8 cellular contexts compared by ENCODE assay signal in the genomic region with DNA sequence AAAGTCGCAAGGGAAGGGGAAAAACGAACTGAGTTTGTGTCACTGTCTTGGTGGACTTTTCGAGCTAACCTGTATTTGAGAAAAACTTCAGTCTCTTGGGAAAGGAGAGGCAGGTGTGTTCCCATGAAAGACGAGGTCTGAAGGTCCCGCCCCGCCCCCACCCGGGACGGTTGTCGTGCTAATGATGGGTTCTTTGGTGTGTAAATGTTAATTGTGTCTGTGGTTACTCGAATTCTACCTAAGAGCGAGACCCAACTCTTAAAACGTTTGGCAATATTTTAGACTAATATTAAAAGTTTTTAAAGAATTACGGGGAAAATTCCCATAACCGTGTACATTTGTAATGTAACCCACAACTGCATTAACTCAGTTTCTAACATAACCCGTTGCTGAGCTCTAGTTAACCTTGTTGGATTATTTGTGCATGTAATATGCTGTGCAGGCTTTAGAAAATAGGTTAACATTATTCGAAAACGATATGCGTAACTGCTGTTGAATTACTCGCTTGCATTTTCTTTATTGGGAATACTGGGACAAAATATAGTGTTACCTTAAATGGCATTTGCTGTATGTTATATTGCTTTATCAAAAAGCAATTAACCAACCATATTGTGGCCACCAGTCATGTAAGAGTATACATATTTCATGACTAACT. TPM values are rescaled to one million over a fixed set of nuclear protein-coding genes. Genes with fewer than 3 reads are reported as not detected.
DNase-seq lines count a peak whose midpoint lies in the region; ATAC-seq, FAIRE-seq and TF ChIP-seq lines count a peak whose summit lies in the region.

No MANE protein-coding gene starts in this region.

- H3K9ac ChIP-seq in IMR-90 (ENCODE audit: low read depth, low read length) = peak overlapping the region; percentile 68
- H3K9ac ChIP-seq in kidney (ENCODE audit: low read length in 2 of 2) = peak overlapping the region; percentile 43 to 59

- peaks cover 0 to 6% of the 10 kb centered on the region in 2 donors for H3K36me3 Mint-ChIP-seq in stimulated activated naive B cell treated with anti-CD40 and anti-IgM and Interleukin-4, amounts not matched to agents 10 μg/mL and 1 μg/mL and 100 μg/mL, for 72 hours

- H3K36me3 ChIP-seq in IMR-90 (ENCODE audit: control insufficient read depth, insufficient read depth, low read length) = no peaks in the 10 kb centered on the region
- no peaks in the 10 kb centered on the region for H3K36me3 ChIP-seq in adrenal gland (replicated peaks in 1 of 2)
- no peaks in the 10 kb centered on the region for H3K36me3 ChIP-seq in kidney (ENCODE audit: control insufficient read depth in 1 of 2, insufficient read depth in 2 of 2, low read length in 2 of 2)

- 0 out of 2 replicates have a peak overlapping the region, but pooled peaks have one; percentile 8 for H3K56ac ChIP-seq in IMR-90 (ENCODE audit: extremely low read depth, insufficient read depth, low read length)

- peak overlapping the region in 1 of 2 experiments; percentile 47; a peak in 2 of 4 replicates for H4K8ac ChIP-seq in IMR-90 (ENCODE audit: low read depth in 2 of 2, low read length in 2 of 2)

- H3K4me3 Mint-ChIP-seq in stimulated activated naive B cell treated with anti-CD40 and anti-IgM and Interleukin-4, amounts not matched to agents 10 μg/mL and 1 μg/mL and 100 μg/mL, for 72 hours = peak overlapping the region; percentile 83 to 84

- intact Hi-C loops in IMR-90 (cut with micrococcal nuclease) = loop anchor here (1.0 to 5.0 kb wide), 4 partner anchors 54 to 253 kb away; no protein-coding TSS in a partner anchor
- intact Hi-C loops in adrenal gland (cut with DNase I) = no loop called here
- intact Hi-C loops in kidney (cut with DNase I) = no loop called here

- H3K18ac ChIP-seq in IMR-90 (ENCODE audit: low read depth, low read length) = no peak overlapping the region

- H2BK120ac ChIP-seq in IMR-90 (ENCODE audit: low read depth, low read length) = no peak overlapping the region

- dilution Hi-C loops in IMR-90 (cut with HindIII; ENCODE audit: low sequenced_read_pairs, unreplicated experiment) = no loop called here

- TF ChIP-seq RAD21 in IMR-90 (IDR thresholded peaks at IDR 0.05; ENCODE audit: low read length) = no peak

- peak overlapping the region; percentile 24; the same call in 1 of the 2 replicates for H3K14ac ChIP-seq in IMR-90 (replicated peaks; ENCODE audit: low read depth, low read length)

- H3K27ac ChIP-seq in IMR-90 (ENCODE audit: insufficient read depth, low read length) = no peak overlapping the region
- H3K27ac ChIP-seq in adrenal gland = peak overlapping the region; percentile 43 to 91 (median 86)
- H3K27ac ChIP-seq in kidney (ENCODE audit: low read depth in 2 of 2, low read length in 2 of 2) = peak overlapping the region; percentile 91 to 99

- H3K4ac ChIP-seq in IMR-90 (ENCODE audit: low read depth, low read length) = no peak overlapping the region

- peaks cover 5 to 25% of the 10 kb centered on the region in 2 experiments for H3K79me1 ChIP-seq in IMR-90 (ENCODE audit: low read depth in 1 of 2, low read length in 2 of 2)

- H2AK5ac ChIP-seq in IMR-90 (ENCODE audit: low read depth, low read length) = no peak overlapping the region

- H2BK5ac ChIP-seq in IMR-90 (ENCODE audit: low read depth, low read length, poor library complexity, severe bottlenecking) = no peak overlapping the region

- no peak overlapping the region for H4K5ac ChIP-seq in IMR-90 (ENCODE audit: low read depth, low read length)

- WGBS in IMR-90 (ENCODE audit: extremely low coverage in 2 of 2, insufficient read length in 1 of 2), 2 experiments = 0% methylated on average over 2 of the region's 19 CpGs; no CpG with 5 or more reads in 1 of the 2 experiments
- WGBS in adrenal gland, 4 donors = 23 to 29% (median 27%) methylated on average over 18 to 19 of the region's 19 CpGs

- no peak for ATAC-seq in IMR-90 (ENCODE audit: low read depth)
- peak in 1 of 2 donors; percentile 4 for ATAC-seq in stimulated activated naive B cell treated with anti-CD40 and anti-IgM and Interleukin-4, amounts not matched to agents 10 μg/mL and 1 μg/mL and 100 μg/mL, for 72 hours (replicated peaks)

- H3K4me3 ChIP-seq in IMR-90 (ENCODE audit: insufficient read depth, low read depth, low read length) (peak overlapping the region; percentile 93), adrenal gland (peak overlapping the region; percentile 72 to 100 (median 93)), kidney (ENCODE audit: low read length in 2 of 2) (peak overlapping the region; percentile 63 to 82)

- in situ Hi-C loops in IMR-90 (cut with MboI; ENCODE audit: low sequenced_read_pairs) = no loop called here

- peaks cover 0 to 8% of the 10 kb centered on the region in 2 donors for H3K27me3 Mint-ChIP-seq in stimulated activated naive B cell treated with anti-CD40 and anti-IgM and Interleukin-4, amounts not matched to agents 10 μg/mL and 1 μg/mL and 100 μg/mL, for 72 hours

- no peak overlapping the region for H2BK20ac ChIP-seq in IMR-90 (ENCODE audit: low read depth, low read length)

- peak overlapping the region; percentile 26; the same call in 1 of the 2 replicates for H3K23ac ChIP-seq in IMR-90 (ENCODE audit: low read depth, low read length)

- no peak for TF ChIP-seq POLR2A in IMR-90 (IDR thresholded peaks at IDR 0.05; ENCODE audit: low read depth, low read length)
- no peak for TF ChIP-seq POLR2A in adrenal gland (IDR thresholded peaks at IDR 0.05)

- TSS peak; percentile 63 for BruUV-seq in IMR-90 (replicated peaks; lab: Mats Ljungman, UMichigan)

- peaks cover 4% of the 10 kb centered on the region; the same call in 1 of the 2 replicates for H3K4me1 ChIP-seq in IMR-90 (ENCODE audit: control insufficient read depth, insufficient read depth, low read length)
- peaks cover 4 to 23% of the 10 kb centered on the region in 2 donors for H3K4me1 ChIP-seq in adrenal gland (replicated peaks in 1 of 2)
- H3K4me1 ChIP-seq in kidney (ENCODE audit: control insufficient read depth in 1 of 2, insufficient read depth in 1 of 2, low read depth in 1 of 2, low read length in 2 of 2) = peaks cover 0 to 7% of the 10 kb centered on the region in 2 donors

- no peak overlapping the region for H2BK15ac ChIP-seq in IMR-90 (ENCODE audit: low read depth, low read length)

- H3K27me3 ChIP-seq in IMR-90 (ENCODE audit: control insufficient read depth, insufficient read depth, low read length) = no peaks in the 10 kb centered on the region
- H3K27me3 ChIP-seq in adrenal gland = no peaks in the 10 kb centered on the region

- CTCF ChIA-PET in IMR-90 (lab: Yijun Ruan, JAX) = no interaction called here

- peaks cover 4% of the 10 kb centered on the region; the same call in 1 of the 2 replicates for H4K20me1 ChIP-seq in IMR-90 (ENCODE audit: insufficient read depth, low read length)

- peaks cover 0 to 3% of the 10 kb centered on the region in 2 donors for H3K9me3 Mint-ChIP-seq in stimulated activated naive B cell treated with anti-CD40 and anti-IgM and Interleukin-4, amounts not matched to agents 10 μg/mL and 1 μg/mL and 100 μg/mL, for 72 hours

- H3K4me2 ChIP-seq in IMR-90 (ENCODE audit: low read depth, low read length) = peak overlapping the region; percentile 92

- H4K91ac ChIP-seq in IMR-90 (ENCODE audit: insufficient read depth, low read depth, low read length) = no peak overlapping the region

- peaks cover 6 to 31% of the 10 kb centered on the region in 2 donors for H3K4me1 Mint-ChIP-seq in stimulated activated naive B cell treated with anti-CD40 and anti-IgM and Interleukin-4, amounts not matched to agents 10 μg/mL and 1 μg/mL and 100 μg/mL, for 72 hours

- DNase-seq in ELR (ENCODE audit: low read depth) = peak; percentile 7
- DNase-seq in IMR-90 = no peak
- peak in 4 of 7 donors; percentile 21 to 60 (median 31) for DNase-seq in adrenal gland
- DNase-seq in kidney = peak; percentile 71
- DNase-seq in stimulated activated naive B cell treated with anti-CD40 and anti-IgM and Interleukin-4, amounts not matched to agents 10 μg/mL and 1 μg/mL and 100 μg/mL, for 72 hours = peak; percentile 5
- no peak for DNase-seq in kidney tubule cell (ENCODE audit: low spot score)
- no peak for DNase-seq in kidney glomerular epithelial cell (lab: John Stamatoyannopoulos, UW)
- DNase-seq in SK-N-DZ (ENCODE audit: low spot score) = no peak

- H2AFZ ChIP-seq in IMR-90 (replicated peaks; ENCODE audit: low read length, poor library complexity) = peak overlapping the region; percentile 97

- POLR2A ChIA-PET in IMR-90 (lab: Charles Lee; ENCODE audit: unreplicated experiment) = no interaction called here

- TF ChIP-seq CTCF in IMR-90 (conservative IDR thresholded peaks at IDR 0.05; ENCODE audit: low read depth, low read length) = no peak
- no peak for TF ChIP-seq CTCF in adrenal gland (IDR thresholded peaks at IDR 0.05)
- no peak for TF ChIP-seq CTCF in kidney (IDR thresholded peaks at IDR 0.05; ENCODE audit: borderline replicate concordance, extremely low read depth, insufficient read depth)

- FAIRE-seq in kidney (lab: Jason Lieb, UNC) = no peak

- H3K9me3 ChIP-seq in IMR-90 (ENCODE audit: control insufficient read depth, insufficient read depth, low read length) (no peaks in the 10 kb centered on the region), adrenal gland (replicated peaks in 1 of 3) (no peaks in the 10 kb centered on the region), kidney (ENCODE audit: control insufficient read depth in 1 of 2, low read length in 2 of 2) (no peaks in the 10 kb centered on the region)

- no peaks in the 10 kb centered on the region for H3K9me1 ChIP-seq in IMR-90 (ENCODE audit: insufficient read depth, low read length)

- H3K27ac Mint-ChIP-seq in stimulated activated naive B cell treated with anti-CD40 and anti-IgM and Interleukin-4, amounts not matched to agents 10 μg/mL and 1 μg/mL and 100 μg/mL, for 72 hours = peak overlapping the region; percentile 9

- H2AK9ac ChIP-seq in IMR-90 (replicated peaks; ENCODE audit: low read depth, low read length, poor library complexity) = no peak overlapping the region

TF ChIP-seq in IMR-90, 13 proteins besides CTCF, POLR2A, EP300 and RAD21 (continues in another document):
- TF ChIP-seq CEBPB (IDR thresholded peaks at IDR 0.05; ENCODE audit: low read depth, low read length) (no peak), RCOR1 (IDR thresholded peaks at IDR 0.05; ENCODE audit: insufficient replicate concordance, low read length) (no peak), NFE2L2 (IDR thresholded peaks at IDR 0.05; ENCODE audit: low read depth, low read length) (no peak)

RNA-seq across cellular contexts. Expression of a gene that starts 0.8 kb away (rescaled TPM):
- total RNA-seq in IMR-90 (2012; rRNA removed) (10.6 and 11.4 TPM in 2 replicates), adrenal gland (10 to 100 TPM; 10.9 to 25.8 (median 16.1) TPM), kidney (49.4 TPM)
- polyA plus RNA-seq in IMR-90 (2012; rRNA removed) (5.0 and 5.1 TPM in 2 replicates), adrenal gland (1 to 10 TPM; 2.6 to 10.0 (median 3.0) TPM), kidney (ENCODE audit: insufficient read depth, low read depth, low replicate concordance) (28.2 TPM)
- 1.9 TPM in 2 replicates for polyA plus RNA-seq in IMR-90 (2012; cell fraction: cytosol; rRNA removed)
- 2.5 and 10.6 TPM in 2 replicates for polyA plus RNA-seq in IMR-90 (2012; cell fraction: nucleus; rRNA removed; ENCODE audit: low replicate concordance)
- 8.3 and 9.6 TPM in 2 replicates for polyA plus RNA-seq in SK-N-DZ (2014; cell fraction: cytosol; rRNA removed)
- polyA plus RNA-seq in SK-N-DZ (2014; cell fraction: nucleus; rRNA removed) = 8.9 and 14.4 TPM in 2 replicates

Comparison
In these comparisons a context has a peak if more than half of its experiments do, and no peak if none do; other contexts are left out.
1. DNase-seq: peak in ELR (single experiment), adrenal gland (4 of 7), kidney (single experiment) and stimulated activated naive B cell treated with anti-CD40 and anti-IgM and Interleukin-4, amounts not matched to agents 10 μg/mL and 1 μg/mL and 100 μg/mL, for 72 hours (single experiment); none in IMR-90 (single experiment), kidney tubule cell (single experiment), kidney glomerular epithelial cell (single experiment) and SK-N-DZ (single experiment).
2. Peak in every context shown above with its lines, with median percentiles within 50 percentile points of each other: H3K4me3 ChIP-seq.